9 cellular contexts compared by ENCODE assay signal in the genomic region with DNA sequence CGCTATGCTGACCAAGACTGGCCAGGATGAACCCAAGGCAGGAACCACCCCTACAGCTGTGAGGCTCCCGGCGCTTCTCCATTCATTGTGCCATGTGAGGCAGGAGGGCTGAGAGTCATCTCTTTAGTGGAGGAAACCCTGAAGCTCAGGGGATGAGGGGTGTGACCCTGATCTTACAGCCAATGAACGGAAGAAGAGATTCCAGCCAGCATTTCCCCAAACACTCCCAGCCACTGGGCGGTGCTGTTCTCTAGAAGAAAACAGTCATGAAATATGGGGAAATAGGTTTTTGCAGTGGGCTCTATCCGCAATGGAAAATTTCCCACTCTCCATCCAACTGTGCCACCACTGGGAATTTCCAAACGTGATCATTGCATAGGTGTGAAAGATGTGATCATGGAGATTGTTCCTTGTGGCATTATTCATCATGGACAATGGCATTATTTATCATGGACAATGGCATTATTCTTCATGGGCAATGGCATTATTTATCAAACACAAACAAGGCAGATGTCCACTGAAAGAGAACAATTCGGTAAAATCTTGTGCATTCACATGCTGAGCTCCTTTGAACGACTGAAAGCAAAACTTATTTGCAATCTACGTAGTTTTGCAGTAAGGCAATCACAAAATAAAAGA. TPM values are rescaled to one million over a fixed set of nuclear protein-coding genes. Genes with fewer than 3 reads are reported as not detected.
DNase-seq lines count a peak whose midpoint lies in the region; ATAC-seq and TF ChIP-seq lines count a peak whose summit lies in the region.
"Had no signal": no experiment of that assay in that cellular context is flagged by ENCODE, and none has a peak within 500 bp of the region (broad histone marks: within the 10 kb centered on the region; RNA-seq: fewer than 3 reads in every experiment).

No MANE protein-coding gene starts in this region.

- H3K36me3 ChIP-seq in MM.1S (replicated peaks; ENCODE audit: insufficient read depth, low read length) (no peaks in the 10 kb centered on the region), brain microvascular endothelial cell (replicated peaks) (no peaks in the 10 kb centered on the region)
- no peaks in the 10 kb centered on the region for H3K36me3 ChIP-seq in naive thymus-derived CD4-positive, alpha-beta T cell (ENCODE audit: control insufficient read depth in 2 of 3, insufficient read depth in 3 of 3, low read length in 3 of 3)

- H3K79me2 ChIP-seq in MM.1S (ENCODE audit: low read length), result no peaks in the 10 kb centered on the region

- peaks cover 12 to 50% (median 30%) of the 10 kb centered on the region in 5 donors for H3K27me3 Mint-ChIP-seq in naive thymus-derived CD4-positive, alpha-beta T cell

- in situ Hi-C loops in brain microvascular endothelial cell (cut with HindIII; ENCODE audit: low pct_ligation_motif_present, low sequenced_read_pairs), result no loop called here

- H3K4me3 ChIP-seq in MM.1S (ENCODE audit: low read length), result no peak overlapping the region
- no peak overlapping the region for H3K4me3 ChIP-seq in brain microvascular endothelial cell (ENCODE audit: low read depth, low read length)
- H3K4me3 ChIP-seq in naive thymus-derived CD4-positive, alpha-beta T cell (ENCODE audit: low read length), result no peak overlapping the region

- no peak overlapping the region for H3K27ac Mint-ChIP-seq in naive thymus-derived CD4-positive, alpha-beta T cell
- H3K27ac Mint-ChIP-seq: activated naive CD4-positive, alpha-beta T cell treated with anti-CD3 and anti-CD28 coated beads, Interleukin-2, amount 50 U/mL, for 24 hours had no signal

- H3K9me3 Mint-ChIP-seq in naive thymus-derived CD4-positive, alpha-beta T cell, result peaks cover 0 to 15% (median 2%) of the 10 kb centered on the region in 11 donors
- H3K9me3 Mint-ChIP-seq: activated naive CD4-positive, alpha-beta T cell treated with anti-CD3 and anti-CD28 coated beads, Interleukin-2, amount 50 U/mL, for 24 hours had no signal

- H3F3A ChIP-seq in MM.1S (ENCODE audit: insufficient read depth, low read length), result no peaks in the 10 kb centered on the region

- POLR2A ChIA-PET in naive thymus-derived CD4-positive, alpha-beta T cell (lab: Charles Lee), result no interaction called here

- H3K9me2 ChIP-seq in MM.1S (replicated peaks; ENCODE audit: insufficient read depth, low read length), result no peaks in the 10 kb centered on the region

- H3K27ac ChIP-seq in MM.1S (ENCODE audit: low read length) (no peak overlapping the region), brain microvascular endothelial cell (no peak overlapping the region)
- H3K27ac ChIP-seq in naive thymus-derived CD4-positive, alpha-beta T cell (ENCODE audit: low read depth, low read length), result no peak overlapping the region

- TF ChIP-seq CTCF in GM12873 (IDR thresholded peaks at IDR 0.05; ENCODE audit: insufficient read depth, low read depth, low read length, missing control alignments) (peak; percentile 66), MM.1S (IDR thresholded peaks at IDR 0.05; ENCODE audit: low read length) (peak; percentile 8; the same call in 1 of the 2 replicates), brain microvascular endothelial cell (IDR thresholded peaks at IDR 0.05; ENCODE audit: low read depth, low read length, missing control alignments) (peak; percentile 59)

- H3K4me2 ChIP-seq in MM.1S (ENCODE audit: low read depth, low read length), result no peak overlapping the region

- peaks cover 0 to 7% (median 0%) of the 10 kb centered on the region in 5 donors for H3K36me3 Mint-ChIP-seq in naive thymus-derived CD4-positive, alpha-beta T cell
- H3K36me3 Mint-ChIP-seq: activated naive CD4-positive, alpha-beta T cell treated with anti-CD3 and anti-CD28 coated beads, Interleukin-2, amount 50 U/mL, for 24 hours had no signal

- H3K4me3 Mint-ChIP-seq in naive thymus-derived CD4-positive, alpha-beta T cell, result no peak overlapping the region
- H3K4me3 Mint-ChIP-seq: activated naive CD4-positive, alpha-beta T cell treated with anti-CD3 and anti-CD28 coated beads, Interleukin-2, amount 50 U/mL, for 24 hours had no signal

- DNase-seq in 8988T (peak; percentile 69), MM.1S (no peak), brain microvascular endothelial cell (peak; percentile 14), GOT3 (lab: John Stamatoyannopoulos, UW) (no peak), Right ventricle myocardium superior (no peak)
- DNase-seq in naive thymus-derived CD4-positive, alpha-beta T cell, result peak in 1 of 9 donors; percentile 31

- no peaks in the 10 kb centered on the region for H3K9me3 ChIP-seq in MM.1S (replicated peaks; ENCODE audit: insufficient read depth, low read length)
- H3K9me3 ChIP-seq in naive thymus-derived CD4-positive, alpha-beta T cell (ENCODE audit: control insufficient read depth in 2 of 3, low read length in 3 of 3), result no peaks in the 10 kb centered on the region

- H3K4me1 Mint-ChIP-seq in naive thymus-derived CD4-positive, alpha-beta T cell, result no peaks in the 10 kb centered on the region
- H3K4me1 Mint-ChIP-seq: activated naive CD4-positive, alpha-beta T cell treated with anti-CD3 and anti-CD28 coated beads, Interleukin-2, amount 50 U/mL, for 24 hours had no signal

- intact Hi-C loops in naive thymus-derived CD4-positive, alpha-beta T cell (cut with micrococcal nuclease), result no loop called here
- intact Hi-C loops in Right ventricle myocardium superior (cut with DNase I), result no loop called here

- no peaks in the 10 kb centered on the region for H3K27me3 ChIP-seq in MM.1S (replicated peaks; ENCODE audit: insufficient read depth, low read length)
- no peaks in the 10 kb centered on the region for H3K27me3 ChIP-seq in brain microvascular endothelial cell (replicated peaks)
- H3K27me3 ChIP-seq in naive thymus-derived CD4-positive, alpha-beta T cell (ENCODE audit: control insufficient read depth in 2 of 2, insufficient read depth in 2 of 2, low read length in 2 of 2), result no peaks in the 10 kb centered on the region

- CTCF ChIA-PET in naive thymus-derived CD4-positive, alpha-beta T cell (lab: Charles Lee), result interaction anchor here (0.8 to 1.4 kb wide), 2 partner anchors 10 to 93 kb away, joined by 3 to 6 read pairs; no protein-coding TSS in a partner anchor

- no peak overlapping the region for H3K9ac ChIP-seq in MM.1S (ENCODE audit: low read length)

- H4K20me1 ChIP-seq in MM.1S (ENCODE audit: insufficient read depth, low read length), result no peaks in the 10 kb centered on the region

- no peaks in the 10 kb centered on the region for H3K4me1 ChIP-seq in MM.1S (ENCODE audit: low read length)
- no peaks in the 10 kb centered on the region for H3K4me1 ChIP-seq in naive thymus-derived CD4-positive, alpha-beta T cell (ENCODE audit: control insufficient read depth in 2 of 2, insufficient read depth in 2 of 2, low read length in 2 of 2)

- no peak overlapping the region for H2AFZ ChIP-seq in MM.1S (ENCODE audit: low read length)

- peak; percentile 68 for ATAC-seq in naive thymus-derived CD4-positive, alpha-beta T cell
- no peak for ATAC-seq in HG03565 (IDR thresholded peaks at IDR 0.05; ENCODE audit: unreplicated experiment)
- ATAC-seq in Right ventricle myocardium superior (ENCODE audit: poor library complexity), result no peak

RNA-seq across cellular contexts. Expression of a gene that starts 14.0 kb away (rescaled TPM):
- total RNA-seq in naive thymus-derived CD4-positive, alpha-beta T cell, result 1 to 10 TPM in 2 of 5 experiments, not detected in 3; 1.1 to 1.7 TPM
- 1 to 10 TPM in 1 of 2 donors, under 1 TPM in 1; 0.71 to 6.1 TPM for polyA plus RNA-seq in naive thymus-derived CD4-positive, alpha-beta T cell
- 0.22 TPM for total RNA-seq in Right ventricle myocardium superior

RNA-seq across cellular contexts. Expression of a gene that starts 29.6 kb away (rescaled TPM):
- not detected for total RNA-seq in naive thymus-derived CD4-positive, alpha-beta T cell
- polyA plus RNA-seq in naive thymus-derived CD4-positive, alpha-beta T cell, result not detected
- total RNA-seq in Right ventricle myocardium superior, result not detected

Comparison
In these comparisons a context has a peak if more than half of its experiments do, and no peak if none do; other contexts are left out.
1. DNase-seq: peak in 8988T (single experiment) and brain microvascular endothelial cell (single experiment); none in MM.1S (single experiment), GOT3 (single experiment) and Right ventricle myocardium superior (single experiment).
2. CTCF ChIP-seq: peak in every context shown above with its lines; median percentile 66 in GM12873; 59 in brain microvascular endothelial cell; 8 in MM.1S.